Comparison of ENCODE assay signal across 22 cellular contexts in the genomic region with DNA sequence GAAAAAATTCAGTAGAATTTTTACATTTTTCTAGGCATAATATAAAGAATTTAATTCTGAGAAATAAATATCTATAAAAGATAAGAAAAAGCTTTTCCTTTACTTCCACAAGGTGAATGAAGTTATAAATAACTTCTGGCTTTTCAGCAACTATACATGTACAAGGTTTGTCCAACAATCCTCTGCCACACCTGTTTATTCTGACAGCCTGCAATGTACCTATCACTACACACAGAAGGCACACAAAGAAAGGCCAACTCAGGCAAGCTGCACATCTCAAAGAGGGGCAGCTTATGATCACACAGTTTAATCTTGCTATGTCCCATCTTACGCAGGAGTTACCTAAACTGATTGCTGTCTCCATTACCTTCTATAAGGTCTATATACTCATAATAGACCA.
"Had no signal": no experiment of that assay in that cellular context is flagged by ENCODE, and none has a peak within 500 bp of the region (broad histone marks: within the 10 kb centered on the region; RNA-seq: fewer than 3 reads in every experiment).

No MANE protein-coding gene starts in this region.

- H3K9me3 ChIP-seq: colonic mucosa, esophagus muscularis mucosa, gastroesophageal sphincter, left lung, lower lobe of right lung had no signal

- DNase-seq: colonic mucosa; cortex of kidney; effector CD4-positive, alpha-beta T cell; effector memory CD4-positive, alpha-beta T cell; foreskin keratinocyte; heart left ventricle; hypothalamus; immature natural killer cell; islet precursor cell; kidney; kidney glomerular epithelial cell; left lung; left ventricle myocardium superior; lower lobe of right lung; mesendoderm; midbrain; naive B cell; naive thymus-derived CD8-positive, alpha-beta T cell had no signal

- H3K4me2 ChIP-seq: hepatocyte had no signal

- H2AFZ ChIP-seq: hepatocyte had no signal

- ATAC-seq: foreskin keratinocyte; gastroesophageal sphincter; heart left ventricle; left lung; left ventricle myocardium superior; lower lobe of right lung; naive thymus-derived CD8-positive, alpha-beta T cell had no signal

- H3K4me1 ChIP-seq: colonic mucosa, esophagus muscularis mucosa, gastroesophageal sphincter, left lung, lower lobe of right lung had no signal

- FAIRE-seq: endothelial cell of umbilical vein had no signal

- H3K27ac ChIP-seq: colonic mucosa, esophagus muscularis mucosa, foreskin keratinocyte, gastroesophageal sphincter, heart left ventricle, hepatocyte, left lung, lower lobe of right lung had no signal

- H3K27me3 ChIP-seq: colonic mucosa, esophagus muscularis mucosa, foreskin keratinocyte, gastroesophageal sphincter, heart left ventricle, hepatocyte, left lung had no signal

- H3K4me3 ChIP-seq: colonic mucosa, esophagus muscularis mucosa, gastroesophageal sphincter, heart left ventricle, hepatocyte, left lung, lower lobe of right lung had no signal

- H3K36me3 ChIP-seq: colonic mucosa, left lung had no signal
